Comparison of ENCODE assay signal across 8 cellular contexts in genomic region chr10:15091418-15091817, GRCh38. TPM values are rescaled to one million over a fixed set of nuclear protein-coding genes. Genes with fewer than 3 reads are reported as not detected.
"Had no signal": no experiment of that assay in that cellular context is flagged by ENCODE, and none has a peak within 500 bp of the region (broad histone marks: within the 10 kb centered on the region; RNA-seq: fewer than 3 reads in every experiment).

No MANE protein-coding gene starts in this region.

- H2AFZ ChIP-seq: GM23248 had no signal

- H3K36me3 ChIP-seq: HAP-1 had no signal

- H3K9me3 ChIP-seq: HAP-1 had no signal

- H3K27ac ChIP-seq: GM23248 had no signal

- H3K9ac ChIP-seq: GM23248 had no signal

- ATAC-seq: HCT116, K562 had no signal

- DNase-seq: GM23248, GOT3, H7, IMR-90, KG1 had no signal

- H3K4me3 ChIP-seq: GM23248, HAP-1, K562 had no signal

RNA-seq across cellular contexts. Expression of gene ACBD7, which starts 2.8 kb away (rescaled TPM):
- polyA plus RNA-seq: GM23248 had no signal

RNA-seq across cellular contexts. Expression of gene OLAH, which starts 47.7 kb away (rescaled TPM):
- polyA plus RNA-seq: GM23248, IMR-90 had no signal
